ENCODE assay signal across 1 cellular context in genomic region chr10:98910048-98910447, GRCh38.
TF ChIP-seq lines count a peak whose summit lies in the region.

No MANE protein-coding gene starts in this region.

TF ChIP-seq in GM23338, 12 proteins besides CTCF, POLR2A, EP300 and RAD21 (continued from another document):
- no peak for TF ChIP-seq ZNF462 (CRISPR knock-in tag; IDR thresholded peaks at IDR 0.05)
- no peak for TF ChIP-seq CREB1 (CRISPR knock-in tag; IDR thresholded peaks at IDR 0.05; ENCODE audit: low read depth)
- TF ChIP-seq ETS1 (IDR thresholded peaks at IDR 0.05) = no peak
- TF ChIP-seq EZH2 (IDR thresholded peaks at IDR 0.05; ENCODE audit: low read depth, unreplicated experiment) = no peak
- TF ChIP-seq EZH2phosphoT487 (IDR thresholded peaks at IDR 0.05; ENCODE audit: unreplicated experiment) = no peak
- TF ChIP-seq NANOG (IDR thresholded peaks at IDR 0.05; ENCODE audit: borderline replicate concordance) = no peak
- no peak for TF ChIP-seq POLR2AphosphoS5 (IDR thresholded peaks at IDR 0.05; ENCODE audit: low read depth)
- TF ChIP-seq ZNF114 (CRISPR knock-in tag; IDR thresholded peaks at IDR 0.05) = no peak
- no peak for TF ChIP-seq JUNB (IDR thresholded peaks at IDR 0.05; ENCODE audit: unreplicated experiment)
